ENCODE assay signal across 21 cellular contexts in genomic region chr6:27924179-27924578, GRCh38. TPM values are rescaled to one million over a fixed set of nuclear protein-coding genes. Genes with fewer than 3 reads are reported as not detected.
DNase-seq lines count a peak whose midpoint lies in the region; ATAC-seq and TF ChIP-seq lines count a peak whose summit lies in the region.
"Had no signal": no experiment of that assay in that cellular context is flagged by ENCODE, and none has a peak within 500 bp of the region (broad histone marks: within the 10 kb centered on the region; RNA-seq: fewer than 3 reads in every experiment).

No MANE protein-coding gene starts in this region.

- BruUV-seq in Panc1 (replicated peaks; lab: Mats Ljungman, UMichigan) = TSS peak; percentile 72

- H3K27me3 ChIP-seq in Panc1 (ENCODE audit: control insufficient read depth, insufficient read depth, low read length) = no peaks in the 10 kb centered on the region

- ATAC-seq in Panc1 (no peak), left colon (peak; percentile 70), GM21723 (IDR thresholded peaks at IDR 0.05; ENCODE audit: unreplicated experiment) (no peak), HG03139 (IDR thresholded peaks at IDR 0.05; ENCODE audit: unreplicated experiment) (no peak)
- ATAC-seq: GM12878, GM23338, HCT116 had no signal

- POLR2A ChIA-PET in Panc1 (lab: Charles Lee) = no interaction called here

- in situ Hi-C loops in Panc1 (cut with HindIII; ENCODE audit: low pct_unique_long_range_greater_than_20kb, low sequenced_read_pairs) = no loop called here

- H3K4me1 ChIP-seq in Panc1 (ENCODE audit: control insufficient read depth, insufficient read depth, low read length) = no peaks in the 10 kb centered on the region
- H3K4me1 ChIP-seq: Caco-2 had no signal

- intact Hi-C loops in Panc1 (cut with micrococcal nuclease; ENCODE audit: unreplicated experiment) = no loop called here
- intact Hi-C loops in left colon (cut with DNase I, micrococcal nuclease) = no loop called here

- no peak overlapping the region for H3K27ac ChIP-seq in Panc1 (ENCODE audit: low read length)

- H3K9me3 ChIP-seq in Panc1 (ENCODE audit: control insufficient read depth, insufficient read depth, low read depth, low read length) = no peaks in the 10 kb centered on the region
- H3K9me3 ChIP-seq: Caco-2 had no signal

- H3K4me3 ChIP-seq in Panc1 (ENCODE audit: low read depth in 2 of 2, low read length in 2 of 2) (no peak overlapping the region), epithelial cell of esophagus (ENCODE audit: low read length) (no peak overlapping the region)
- H3K4me3 ChIP-seq: GM12878, GM23338 had no signal

- no peak for TF ChIP-seq CTCF in Panc1 (IDR thresholded peaks at IDR 0.05)
- TF ChIP-seq CTCF in epithelial cell of esophagus (IDR thresholded peaks at IDR 0.05; ENCODE audit: insufficient read depth, low read depth, low read length, missing control alignments) = no peak

- no peak for DNase-seq in Panc1 (ENCODE audit: low read depth, low spot score)
- DNase-seq in epithelial cell of esophagus (ENCODE audit: low read depth) = peak; percentile 8
- DNase-seq in left colon = no peak
- DNase-seq in COR-L47 (lab: John Stamatoyannopoulos, UW) = no peak
- DNase-seq: C1 segment of cervical spinal cord; Caco-2; CD4-positive, alpha-beta memory T cell; DMS153; DND-41; EL; GDM1; H9 had no signal

- CTCF ChIA-PET in Panc1 (lab: Charles Lee) = no interaction called here

- H3K36me3 ChIP-seq in Panc1 (ENCODE audit: control insufficient read depth, insufficient read depth, low read length) = no peaks in the 10 kb centered on the region

RNA-seq across cellular contexts. Expression of gene OR2B2, which starts 12.0 kb away (rescaled TPM):
- total RNA-seq in Panc1 (2021; ENCODE audit: unreplicated experiment) (not detected), left colon (not detected)
- not detected for polyA plus RNA-seq in Panc1 (2012; ENCODE audit: insufficient read length)
- total RNA-seq: A172; A673; Caco-2; CD4-positive, alpha-beta memory T cell; GM12878; H4; H9 had no signal
- polyA plus RNA-seq: BJ; CD4-positive, alpha-beta memory T cell; GM12878; GM23338 had no signal

RNA-seq across cellular contexts. Expression of gene OR2B6, which starts 32.9 kb away (rescaled TPM):
- total RNA-seq in Panc1 (2021; ENCODE audit: unreplicated experiment) (0.26 TPM), left colon (not detected)
- not detected for polyA plus RNA-seq in Panc1 (2012; ENCODE audit: insufficient read length)
- total RNA-seq: A172; Caco-2; CD4-positive, alpha-beta memory T cell; GM23338; H4; H9 had no signal
- polyA plus RNA-seq: CD4-positive, alpha-beta memory T cell had no signal
